ENCODE assay signal across 1 cellular context in genomic region chr3:72401005-72401404, GRCh38.
TF ChIP-seq lines count a peak whose summit lies in the region.

No MANE protein-coding gene starts in this region.

TF ChIP-seq in IMR-90, 13 proteins besides CTCF, POLR2A, EP300 and RAD21 (continued from another document):
- TF ChIP-seq ELK1 (IDR thresholded peaks at IDR 0.05; ENCODE audit: borderline replicate concordance, low read depth, low read length) (no peak), USF2 (IDR thresholded peaks at IDR 0.05; ENCODE audit: low read depth, low read length) (no peak), SMC3 (IDR thresholded peaks at IDR 0.05; ENCODE audit: low read depth, low read length) (no peak), MXI1 (IDR thresholded peaks at IDR 0.05; ENCODE audit: borderline replicate concordance, low read depth, low read length) (no peak), RCOR1 (IDR thresholded peaks at IDR 0.05; ENCODE audit: insufficient replicate concordance, low read length) (no peak), RFX5 (IDR thresholded peaks at IDR 0.05; ENCODE audit: low read depth, low read length) (no peak), CHD1 (IDR thresholded peaks at IDR 0.05; ENCODE audit: low read depth, low read length) (no peak), MAZ (IDR thresholded peaks at IDR 0.05; ENCODE audit: borderline replicate concordance, low read depth, low read length) (no peak), NFE2L2 (IDR thresholded peaks at IDR 0.05; ENCODE audit: low read depth, low read length) (no peak)
